13 cellular contexts compared by ENCODE assay signal in genomic region chr22:39996732-39997131, GRCh38. TPM values are rescaled to one million over a fixed set of nuclear protein-coding genes. Genes with fewer than 3 reads are reported as not detected.
A peak's percentile ranks its signal among the peaks of the same experiment; 100 is the strongest.
DNase-seq lines count a peak whose midpoint lies in the region; ATAC-seq and TF ChIP-seq lines count a peak whose summit lies in the region.
"Had no signal": no experiment of that assay in that cellular context is flagged by ENCODE, and none has a peak within 500 bp of the region (broad histone marks: within the 10 kb centered on the region; RNA-seq: fewer than 3 reads in every experiment).

No MANE protein-coding gene starts in this region.

- H3K27ac Mint-ChIP-seq in activated T-helper 17 cell treated with anti-CD3 and anti-CD28 coated beads, Interleukin-2, amount 50 U/mL, for 72 hours = no peak overlapping the region
- H3K27ac Mint-ChIP-seq: activated CD8-positive, alpha-beta memory T cell treated with anti-CD3 and anti-CD28 coated beads, Interleukin-2, amount 10 ng/mL, durations not matched to agents 7 days and 5 days; activated naive CD4-positive, alpha-beta T cell treated with anti-CD3 and anti-CD28 coated beads, Interleukin-2, amount 50 U/mL, for 24 hours had no signal

- H3K27me3 Mint-ChIP-seq in activated T-helper 17 cell treated with anti-CD3 and anti-CD28 coated beads, Interleukin-2, amount 50 U/mL, for 72 hours = peaks cover 23% of the 10 kb centered on the region
- H3K27me3 Mint-ChIP-seq: activated naive CD4-positive, alpha-beta T cell treated with anti-CD3 and anti-CD28 coated beads, Interleukin-2, amount 50 U/mL, for 24 hours had no signal

- H3K9me3 Mint-ChIP-seq in activated T-helper 17 cell treated with anti-CD3 and anti-CD28 coated beads, Interleukin-2, amount 50 U/mL, for 72 hours = no peaks in the 10 kb centered on the region
- H3K9me3 Mint-ChIP-seq: activated naive CD4-positive, alpha-beta T cell treated with anti-CD3 and anti-CD28 coated beads, Interleukin-2, amount 50 U/mL, for 24 hours had no signal

- no peak overlapping the region for H3K4me3 Mint-ChIP-seq in activated T-helper 17 cell treated with anti-CD3 and anti-CD28 coated beads, Interleukin-2, amount 50 U/mL, for 72 hours
- H3K4me3 Mint-ChIP-seq: activated CD8-positive, alpha-beta memory T cell treated with anti-CD3 and anti-CD28 coated beads, Interleukin-2, amount 10 ng/mL, durations not matched to agents 7 days and 5 days had no signal

- TF ChIP-seq CTCF in parathyroid adenoma (IDR thresholded peaks at IDR 0.05) (no peak), ovary (IDR thresholded peaks at IDR 0.05) (no peak)

- intact Hi-C loops in ovary (cut with DNase I) = no loop called here

- H3K9ac ChIP-seq in parathyroid adenoma = no peak overlapping the region

- no peak for ATAC-seq in activated T-helper 17 cell treated with anti-CD3 and anti-CD28 coated beads, Interleukin-2, amount 50 U/mL, for 72 hours (replicated peaks)
- ATAC-seq: activated CD8-positive, alpha-beta memory T cell treated with anti-CD3 and anti-CD28 coated beads, Interleukin-2, amount 10 ng/mL, durations not matched to agents 7 days and 5 days had no signal

- WGBS in ovary, 3 donors = 73 to 78% (median 75%) methylated on average over 3 of the region's 3 CpGs

- no peaks in the 10 kb centered on the region for H3K9me3 ChIP-seq in parathyroid adenoma (ENCODE audit: control insufficient read depth, low read length)
- no peaks in the 10 kb centered on the region for H3K9me3 ChIP-seq in ovary

- H3K4me1 Mint-ChIP-seq in activated T-helper 17 cell treated with anti-CD3 and anti-CD28 coated beads, Interleukin-2, amount 50 U/mL, for 72 hours = peaks cover 6% of the 10 kb centered on the region

- H3K27ac ChIP-seq in epithelial cell of prostate (peak overlapping the region; percentile 78), parathyroid adenoma (no peak overlapping the region), ovary (no peak overlapping the region)
- H3K27ac ChIP-seq: SK-N-MC had no signal

- no peak overlapping the region for H3K4me3 ChIP-seq in parathyroid adenoma (ENCODE audit: low read depth, low read length)
- no peak overlapping the region for H3K4me3 ChIP-seq in ovary
- H3K4me3 ChIP-seq: SK-N-MC had no signal

- TF ChIP-seq EP300 in ovary (IDR thresholded peaks at IDR 0.05) = no peak

- no peak overlapping the region for H2AFZ ChIP-seq in parathyroid adenoma

- DNase-seq in COLO829 (ENCODE audit: low spot score) = peak; percentile 98
- DNase-seq in SHP77 (lab: John Stamatoyannopoulos, UW) = peak; percentile 27 to 33
- DNase-seq in epithelial cell of prostate (ENCODE audit: low read depth, low spot score) = no peak
- DNase-seq in 8988T = no peak
- no peak for DNase-seq in ovary
- DNase-seq in HuH-7 (ENCODE audit: low spot score) = no peak
- DNase-seq: activated CD8-positive, alpha-beta memory T cell treated with anti-CD3 and anti-CD28 coated beads, Interleukin-2, amount 10 ng/mL, durations not matched to agents 7 days and 5 days had no signal

- H3K36me3 Mint-ChIP-seq in activated T-helper 17 cell treated with anti-CD3 and anti-CD28 coated beads, Interleukin-2, amount 50 U/mL, for 72 hours (ENCODE audit: low read depth) = no peaks in the 10 kb centered on the region
- H3K36me3 Mint-ChIP-seq: activated CD8-positive, alpha-beta memory T cell treated with anti-CD3 and anti-CD28 coated beads, Interleukin-2, amount 10 ng/mL, durations not matched to agents 7 days and 5 days; activated naive CD4-positive, alpha-beta T cell treated with anti-CD3 and anti-CD28 coated beads, Interleukin-2, amount 50 U/mL, for 24 hours had no signal

- H3K27me3 ChIP-seq in parathyroid adenoma (ENCODE audit: control insufficient read depth, insufficient read depth, low read length) (no peaks in the 10 kb centered on the region), ovary (no peaks in the 10 kb centered on the region)

- H3K79me2 ChIP-seq in parathyroid adenoma = no peaks in the 10 kb centered on the region

- H3K4me2 ChIP-seq in parathyroid adenoma (ENCODE audit: low read length) = peak overlapping the region; percentile 95

- H3K36me3 ChIP-seq in parathyroid adenoma (ENCODE audit: control insufficient read depth, insufficient read depth, low read length) (no peaks in the 10 kb centered on the region), ovary (no peaks in the 10 kb centered on the region)

- TF ChIP-seq POLR2A in ovary (IDR thresholded peaks at IDR 0.05) = no peak

- H3K4me1 ChIP-seq in parathyroid adenoma (no peaks in the 10 kb centered on the region), ovary (ENCODE audit: insufficient read depth) (no peaks in the 10 kb centered on the region)

RNA-seq across cellular contexts. Expression of gene FAM83F, which starts 2.0 kb away (rescaled TPM):
- 1 to 10 TPM in 4 of 7 donors, under 1 TPM in 3; 0.20 to 3.4 (median 1.7) TPM for total RNA-seq in ovary
- polyA plus RNA-seq in ovary = under 1 TPM; 0.12 to 0.51 TPM
- total RNA-seq in activated T-helper 17 cell treated with anti-CD3 and anti-CD28 coated beads, Interleukin-2, amount 50 U/mL, for 72 hours = 1 to 10 TPM in 1 of 2 donors, under 1 TPM in 1; 0.37 to 1.3 TPM
- total RNA-seq: activated CD8-positive, alpha-beta memory T cell treated with anti-CD3 and anti-CD28 coated beads, Interleukin-2, amount 10 ng/mL, durations not matched to agents 7 days and 5 days; M059J had no signal

RNA-seq across cellular contexts. Expression of gene TMA7B, which starts 36.5 kb away (rescaled TPM):
- total RNA-seq in ovary = not detected
- polyA plus RNA-seq in ovary = not detected
- total RNA-seq in activated T-helper 17 cell treated with anti-CD3 and anti-CD28 coated beads, Interleukin-2, amount 50 U/mL, for 72 hours = 1 to 10 TPM; 4.0 to 4.4 TPM
- total RNA-seq: M059J, mesenteric fat pad had no signal

Comparison
In these comparisons a context has a peak if more than half of its experiments do, and no peak if none do; other contexts are left out.
1. DNase-seq: peak in COLO829 (single experiment) and SHP77 (2 of 2); none in epithelial cell of prostate (single experiment), 8988T (single experiment), ovary (0 of 5) and HuH-7 (single experiment).
2. RNA of gene TMA7B, which starts 36.5 kb away (total RNA-seq): 4.0 to 4.4 TPM in activated T-helper 17 cell treated with anti-CD3 and anti-CD28 coated beads, Interleukin-2, amount 50 U/mL, for 72 hours; not detected in ovary; every median in the first group is over 4 times any median in the second.